ENCODE assay signal across 15 cellular contexts in genomic region chr6:158206740-158207451, GRCh38. TPM values are rescaled to one million over a fixed set of nuclear protein-coding genes. Genes with fewer than 3 reads are reported as not detected.
DNase-seq lines count a peak whose midpoint lies in the region; ATAC-seq and TF ChIP-seq lines count a peak whose summit lies in the region.
"Had no signal": no experiment of that assay in that cellular context is flagged by ENCODE, and none has a peak within 500 bp of the region (broad histone marks: within the 10 kb centered on the region; RNA-seq: fewer than 3 reads in every experiment).

No MANE protein-coding gene starts in this region.

- 93% methylated on average over 7 of the region's 7 CpGs for WGBS in mammary epithelial cell (ENCODE audit: low coverage, missing lambda C conversion rate)

- H3K4me1 ChIP-seq in mammary epithelial cell (ENCODE audit: insufficient read depth, low read length) (peaks cover 23% of the 10 kb centered on the region), breast epithelium (no peaks in the 10 kb centered on the region), adipocyte (ENCODE audit: control insufficient read depth, insufficient read depth, low read length) (peaks cover 13% of the 10 kb centered on the region)

- intact Hi-C loops in mammary epithelial cell (cut with micrococcal nuclease) (loop anchor here (2.0 kb wide), 1 partner anchor 64 kb away; no protein-coding TSS in a partner anchor), breast epithelium (cut with DNase I; ENCODE audit: low total_unique reads) (no loop called here), posterior vena cava (cut with DNase I) (no loop called here)

- H3K9me3 ChIP-seq in mammary epithelial cell (replicated peaks; ENCODE audit: insufficient read depth, low read length) = no peaks in the 10 kb centered on the region
- H3K9me3 ChIP-seq in breast epithelium = no peaks in the 10 kb centered on the region
- no peaks in the 10 kb centered on the region for H3K9me3 ChIP-seq in adipocyte (ENCODE audit: control insufficient read depth, low read length)

- BruUV-seq in mammary epithelial cell (replicated peaks; lab: Mats Ljungman, UMichigan) = no TSS peak

- CTCF ChIA-PET in mammary epithelial cell (lab: Charles Lee; ENCODE audit: low non-redundant PET) = no interaction called here

- H3K9ac ChIP-seq in mammary epithelial cell (ENCODE audit: insufficient read depth, low read length) (no peak overlapping the region), adipocyte (ENCODE audit: low read length) (no peak overlapping the region)

- dilution Hi-C loops in mammary epithelial cell (cut with HindIII; ENCODE audit: low sequenced_read_pairs) = loop anchor here (5.0 kb wide), 1 partner anchor 60 kb away; no protein-coding TSS in a partner anchor

- H3K36me3 Mint-ChIP-seq in stimulated activated memory B cell treated with anti-CD40 and anti-IgM and Interleukin-4, amounts not matched to agents 10 μg/mL and 1 μg/mL and 100 μg/mL, for 72 hours = no peaks in the 10 kb centered on the region
- H3K36me3 Mint-ChIP-seq: IgD-negative memory B cell had no signal

- no peak for TF ChIP-seq POLR2A in breast epithelium (IDR thresholded peaks at IDR 0.05)

- peak overlapping the region; percentile 50 for H3K27ac Mint-ChIP-seq in stimulated activated memory B cell treated with anti-CD40 and anti-IgM and Interleukin-4, amounts not matched to agents 10 μg/mL and 1 μg/mL and 100 μg/mL, for 72 hours
- H3K27ac Mint-ChIP-seq: IgD-negative memory B cell had no signal

- peak overlapping the region; percentile 39 for H2AFZ ChIP-seq in mammary epithelial cell (ENCODE audit: low read depth, low read length)

- H3K4me3 ChIP-seq in mammary epithelial cell (replicated peaks in 1 of 3; ENCODE audit: insufficient read depth in 1 of 3, low read depth in 2 of 3, low read length in 3 of 3) (no peak overlapping the region), breast epithelium (no peak overlapping the region), adipocyte (ENCODE audit: low read length) (no peak overlapping the region)

- no peaks in the 10 kb centered on the region for H3K79me2 ChIP-seq in mammary epithelial cell (ENCODE audit: insufficient read depth, low read length)

- H3K36me3 ChIP-seq in mammary epithelial cell (ENCODE audit: insufficient read depth, low read length) = no peaks in the 10 kb centered on the region
- H3K36me3 ChIP-seq in breast epithelium = no peaks in the 10 kb centered on the region
- H3K36me3 ChIP-seq in adipocyte (ENCODE audit: control insufficient read depth, insufficient read depth, low read length, severe bottlenecking) = no peaks in the 10 kb centered on the region

- in situ Hi-C loops in mammary epithelial cell (cut with MboI; ENCODE audit: low sequenced_read_pairs in 2 of 2) = loop anchor here (25.0 kb wide), 2 partner anchors 480 to 780 kb away; no protein-coding TSS in a partner anchor

- no peaks in the 10 kb centered on the region for H3K9me3 Mint-ChIP-seq in stimulated activated memory B cell treated with anti-CD40 and anti-IgM and Interleukin-4, amounts not matched to agents 10 μg/mL and 1 μg/mL and 100 μg/mL, for 72 hours
- H3K9me3 Mint-ChIP-seq: IgD-negative memory B cell had no signal

- H3K27me3 Mint-ChIP-seq in stimulated activated memory B cell treated with anti-CD40 and anti-IgM and Interleukin-4, amounts not matched to agents 10 μg/mL and 1 μg/mL and 100 μg/mL, for 72 hours = peaks cover 23% of the 10 kb centered on the region

- peaks cover 16% of the 10 kb centered on the region for H3K4me1 Mint-ChIP-seq in stimulated activated memory B cell treated with anti-CD40 and anti-IgM and Interleukin-4, amounts not matched to agents 10 μg/mL and 1 μg/mL and 100 μg/mL, for 72 hours

- no peak overlapping the region for H3K27ac ChIP-seq in mammary epithelial cell (ENCODE audit: insufficient read depth, low read depth, low read length)
- no peak overlapping the region for H3K27ac ChIP-seq in breast epithelium

- no peak overlapping the region for H3K4me3 Mint-ChIP-seq in stimulated activated memory B cell treated with anti-CD40 and anti-IgM and Interleukin-4, amounts not matched to agents 10 μg/mL and 1 μg/mL and 100 μg/mL, for 72 hours

- no peaks in the 10 kb centered on the region for H3K27me3 ChIP-seq in mammary epithelial cell (ENCODE audit: insufficient read depth, low read length)
- no peaks in the 10 kb centered on the region for H3K27me3 ChIP-seq in breast epithelium
- H3K27me3 ChIP-seq in adipocyte (replicated peaks; ENCODE audit: control insufficient read depth, insufficient read depth, low read length) = no peaks in the 10 kb centered on the region

- no peaks in the 10 kb centered on the region for H4K20me1 ChIP-seq in mammary epithelial cell (ENCODE audit: insufficient read depth, low read length)

- no peak overlapping the region for H3K4me2 ChIP-seq in mammary epithelial cell (ENCODE audit: insufficient read depth, low read depth, low read length)

- ATAC-seq in HG03280 (IDR thresholded peaks at IDR 0.05; ENCODE audit: unreplicated experiment) = peak; percentile 41
- peak; percentile 27 for ATAC-seq in stimulated activated memory B cell treated with anti-CD40 and anti-IgM and Interleukin-4, amounts not matched to agents 10 μg/mL and 1 μg/mL and 100 μg/mL, for 72 hours
- ATAC-seq: right cardiac atrium had no signal

- DNase-seq in mammary epithelial cell (no peak), breast epithelium (ENCODE audit: low spot score in 2 of 2) (no peak), adipocyte (ENCODE audit: low read depth) (peak; percentile 50), posterior vena cava (ENCODE audit: low spot score) (no peak), DMS 273 treated with DMSO at 0.1 percent for 48 hours (lab: John Stamatoyannopoulos, UW) (no peak), DMS153 (lab: John Stamatoyannopoulos, UW) (no peak)
- DNase-seq: AML-193; central memory CD4-positive, alpha-beta T cell; NCI-H146; NCI-H774; right cardiac atrium; SW 1271 had no signal

- TF ChIP-seq CTCF in mammary epithelial cell (conservative IDR thresholded peaks at IDR 0.05 in 1 of 2, IDR thresholded peaks at IDR 0.05 in 1 of 2; ENCODE audit: extremely low read depth in 1 of 2, insufficient read depth in 1 of 2, low read depth in 1 of 2, low read length in 2 of 2) = no peak
- TF ChIP-seq CTCF in breast epithelium (IDR thresholded peaks at IDR 0.05) = no peak

RNA-seq across cellular contexts. Expression of gene GTF2H5, which starts 38.7 kb away (rescaled TPM):
- 10 to 100 TPM in 1 of 2 donors, 1 to 10 TPM in 1; 4.8 to 29.1 TPM for total RNA-seq in mammary epithelial cell
- 15.1 TPM for polyA plus RNA-seq in mammary epithelial cell
- 10.8 TPM for polyA minus RNA-seq in mammary epithelial cell
- 1 to 10 TPM; 3.9 to 4.8 (median 4.8) TPM for total RNA-seq in breast epithelium
- total RNA-seq in posterior vena cava = 10 to 100 TPM; 22.8 to 24.3 TPM

RNA-seq across cellular contexts. Expression of gene SERAC1, which starts 38.8 kb away (rescaled TPM):
- 10 to 100 TPM; 10.0 to 24.2 TPM for total RNA-seq in mammary epithelial cell
- polyA plus RNA-seq in mammary epithelial cell = 5.3 TPM
- 16.7 TPM for polyA minus RNA-seq in mammary epithelial cell
- 10 to 100 TPM in 1 of 3 donors, 1 to 10 TPM in 2; 8.5 to 15.7 (median 9.2) TPM for total RNA-seq in breast epithelium
- total RNA-seq in posterior vena cava = 1 to 10 TPM; 7.6 to 9.1 TPM
